8 cellular contexts compared by ENCODE assay signal in the genomic region with DNA sequence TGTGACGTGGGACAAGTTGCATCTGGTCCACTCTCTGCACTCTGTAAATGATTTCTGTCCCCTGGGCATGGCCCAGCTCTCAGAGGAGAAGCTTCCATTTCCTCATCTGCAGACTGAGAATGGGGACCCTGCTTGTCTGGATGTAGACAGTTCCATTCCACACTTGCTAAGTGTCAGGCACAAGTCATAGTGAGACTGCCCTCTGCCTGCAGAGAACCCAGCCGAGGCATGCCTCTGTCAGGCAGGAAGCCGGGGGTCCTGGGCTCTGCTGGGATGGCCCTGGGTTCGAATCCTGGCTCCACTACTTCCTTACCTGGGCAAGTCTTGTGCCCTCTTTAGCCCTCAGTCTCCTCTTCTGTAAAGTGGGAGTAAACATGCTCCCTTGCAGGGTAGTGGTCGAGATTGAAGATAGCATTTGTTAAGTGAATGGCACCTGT. TPM values are rescaled to one million over a fixed set of nuclear protein-coding genes. Genes with fewer than 3 reads are reported as not detected.
DNase-seq lines count a peak whose midpoint lies in the region; ATAC-seq and TF ChIP-seq lines count a peak whose summit lies in the region.

No MANE protein-coding gene starts in this region.

- H3K27ac Mint-ChIP-seq in T-cell, result peak overlapping the region; percentile 94 to 97

- peak overlapping the region; percentile 67 for H3K27ac ChIP-seq in substantia nigra (ENCODE audit: low read depth, low read length, poor library complexity, severe bottlenecking)

- H3K9me3 Mint-ChIP-seq in T-cell, result no peaks in the 10 kb centered on the region

- H3K36me3 Mint-ChIP-seq in T-cell, result peaks cover 7% of the 10 kb centered on the region

- peaks cover 0 to 4% of the 10 kb centered on the region in 2 donors for H3K27me3 Mint-ChIP-seq in T-cell

- peak; percentile 2 for ATAC-seq in GM21528 (IDR thresholded peaks at IDR 0.05; ENCODE audit: low FRiP score, unreplicated experiment)
- no peak for ATAC-seq in T-cell (replicated peaks in 1 of 4)

- peak overlapping the region; percentile 91 to 96 (median 91) for H3K4me3 Mint-ChIP-seq in T-cell

- H3K4me3 ChIP-seq in fibroblast of the aortic adventitia (ENCODE audit: low read depth, low read length), result peak overlapping the region; percentile 45

- POLR2A ChIA-PET in T-cell (lab: Charles Lee), result no interaction called here

- H3K4me1 Mint-ChIP-seq in T-cell, result peaks cover 46 to 66% (median 59%) of the 10 kb centered on the region in 3 donors

- TF ChIP-seq CTCF in fibroblast of the aortic adventitia (IDR thresholded peaks at IDR 0.05; ENCODE audit: insufficient read depth, low read length), result no peak

- CTCF ChIA-PET in T-cell (lab: Charles Lee), result interaction anchor here (0.8 to 1.2 kb wide), 4 partner anchors 9 to 245 kb away, joined by 4 to 5 read pairs (median 4); no protein-coding TSS in a partner anchor

- DNase-seq in GF-D8 (lab: John Stamatoyannopoulos, UW) (peak; percentile 47), T-cell (peak in 3 of 34 experiments; percentile 16 to 29 (median 25)), fibroblast of the aortic adventitia (ENCODE audit: low read depth) (no peak), substantia nigra (lab: John Stamatoyannopoulos, UW) (no peak), inferior parietal cortex (ENCODE audit: extremely low spot score) (no peak), NCI-H2196 (lab: John Stamatoyannopoulos, UW; ENCODE audit: unreplicated experiment) (no peak), NK-92 (lab: John Stamatoyannopoulos, UW; ENCODE audit: unreplicated experiment) (no peak)

RNA-seq across cellular contexts. Expression of gene MAP2K3, which starts 4.1 kb away (rescaled TPM):
- total RNA-seq in T-cell (10 to 100 TPM; 36.9 to 61.3 (median 57.1) TPM), fibroblast of the aortic adventitia (ENCODE audit: low replicate concordance) (22.9 and 24.5 TPM in 2 replicates)

RNA-seq across cellular contexts. Expression of gene NATD1, which starts 35.4 kb away (rescaled TPM):
- total RNA-seq in T-cell (10 to 100 TPM in 2 of 5 donors, 1 to 10 TPM in 3; 7.2 to 11.1 (median 9.6) TPM), fibroblast of the aortic adventitia (ENCODE audit: low replicate concordance) (3.1 and 4.4 TPM in 2 replicates)
